Comparison of ENCODE assay signal across 17 cellular contexts in the genomic region with DNA sequence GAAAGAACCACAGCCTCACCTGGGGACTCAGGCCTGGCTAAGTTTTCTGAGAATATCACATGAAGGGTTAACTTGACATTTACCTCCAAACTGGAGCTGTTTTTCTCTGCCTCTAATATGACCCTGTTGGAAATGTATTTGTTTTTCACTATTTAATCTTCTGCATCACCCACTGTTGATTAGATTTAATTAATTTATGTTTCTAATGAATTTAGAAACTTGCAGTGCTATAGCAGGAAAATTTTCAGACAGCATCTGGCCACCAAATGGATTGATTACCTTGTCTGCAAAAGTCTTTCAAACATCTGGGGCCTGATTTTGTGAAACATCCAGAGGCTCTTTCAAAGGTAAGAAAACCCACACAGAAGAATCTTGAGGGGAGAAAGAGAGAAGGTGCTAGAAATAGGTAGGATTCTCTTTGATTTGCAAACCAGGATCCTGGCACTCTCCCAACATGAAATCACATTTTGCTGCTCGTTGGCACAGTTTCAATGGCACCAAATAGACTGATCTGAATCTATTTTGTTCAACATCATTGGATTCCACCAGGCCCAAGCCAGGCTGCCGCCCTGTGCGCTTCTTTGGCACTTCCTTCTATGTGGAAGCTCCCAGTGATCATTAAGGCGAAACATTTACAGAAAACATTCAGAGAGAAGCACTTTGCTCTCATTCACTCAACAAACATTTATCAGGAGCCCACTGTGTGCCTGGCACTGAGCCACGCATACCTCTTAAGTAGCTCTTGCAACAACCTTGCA.
"Had no signal": no experiment of that assay in that cellular context is flagged by ENCODE, and none has a peak within 500 bp of the region (broad histone marks: within the 10 kb centered on the region; RNA-seq: fewer than 3 reads in every experiment).

No MANE protein-coding gene starts in this region.

- H3K36me3 Mint-ChIP-seq: naive thymus-derived CD8-positive, alpha-beta T cell; stimulated activated memory B cell treated with anti-CD40 and anti-IgM and Interleukin-4, amounts not matched to agents 10 μg/mL and 1 μg/mL and 100 μg/mL, for 72 hours had no signal

- H3K27ac Mint-ChIP-seq: naive thymus-derived CD8-positive, alpha-beta T cell; stimulated activated memory B cell treated with anti-CD40 and anti-IgM and Interleukin-4, amounts not matched to agents 10 μg/mL and 1 μg/mL and 100 μg/mL, for 72 hours; stimulated activated naive CD8-positive, alpha-beta T cell treated with anti-CD3 and anti-CD28 coated beads, Interleukin-15, Interleukin-2, amounts not matched to agents 100 ng/mL and 50 ng/mL, for 24 hours had no signal

- DNase-seq: dermis blood vessel endothelial cell; erythroblast; kidney; left colon; mammary epithelial cell; mucosa of descending colon; naive thymus-derived CD8-positive, alpha-beta T cell; psoas muscle; spleen; stimulated activated CD4-positive, alpha-beta T cell treated with anti-CD3 and anti-CD28 coated beads, Interleukin-15, amount 100 ng/mL, for 24 hours; stimulated activated CD4-positive, alpha-beta T cell treated with anti-CD3 and anti-CD28 coated beads, Interleukin-1b, Interleukin-23, amount 100 ng/mL, for 48 hours; stimulated activated CD4-positive, alpha-beta T cell treated with anti-CD3 and anti-CD28 coated beads, Interleukin-4, amount 100 ng/mL, for 24 hours; tibial artery; upper lobe of left lung; uterus had no signal

- H3K9me3 Mint-ChIP-seq: stimulated activated memory B cell treated with anti-CD40 and anti-IgM and Interleukin-4, amounts not matched to agents 10 μg/mL and 1 μg/mL and 100 μg/mL, for 72 hours; stimulated activated naive CD8-positive, alpha-beta T cell treated with anti-CD3 and anti-CD28 coated beads, Interleukin-15, Interleukin-2, amounts not matched to agents 100 ng/mL and 50 ng/mL, for 24 hours had no signal

- H3K4me3 Mint-ChIP-seq: naive thymus-derived CD8-positive, alpha-beta T cell; stimulated activated memory B cell treated with anti-CD40 and anti-IgM and Interleukin-4, amounts not matched to agents 10 μg/mL and 1 μg/mL and 100 μg/mL, for 72 hours; stimulated activated naive CD8-positive, alpha-beta T cell treated with anti-CD3 and anti-CD28 coated beads, Interleukin-15, Interleukin-2, amounts not matched to agents 100 ng/mL and 50 ng/mL, for 24 hours had no signal

- H3K4me1 Mint-ChIP-seq: stimulated activated memory B cell treated with anti-CD40 and anti-IgM and Interleukin-4, amounts not matched to agents 10 μg/mL and 1 μg/mL and 100 μg/mL, for 72 hours had no signal

- H3K27me3 Mint-ChIP-seq: naive thymus-derived CD8-positive, alpha-beta T cell; stimulated activated memory B cell treated with anti-CD40 and anti-IgM and Interleukin-4, amounts not matched to agents 10 μg/mL and 1 μg/mL and 100 μg/mL, for 72 hours; stimulated activated naive CD8-positive, alpha-beta T cell treated with anti-CD3 and anti-CD28 coated beads, Interleukin-15, Interleukin-2, amounts not matched to agents 100 ng/mL and 50 ng/mL, for 24 hours had no signal
